ENCODE assay signal across 22 cellular contexts in genomic region chr14:64766430-64767151, GRCh38.
DNase-seq lines count a peak whose midpoint lies in the region; ATAC-seq and TF ChIP-seq lines count a peak whose summit lies in the region.
"Had no signal": no experiment of that assay in that cellular context is flagged by ENCODE, and none has a peak within 500 bp of the region (broad histone marks: within the 10 kb centered on the region; RNA-seq: fewer than 3 reads in every experiment).

No MANE protein-coding gene starts in this region.

- H3K9me3 Mint-ChIP-seq in MCF 10A (ENCODE audit: unreplicated experiment): no peaks in the 10 kb centered on the region
- H3K9me3 Mint-ChIP-seq: activated naive CD8-positive, alpha-beta T cell treated with anti-CD3 and anti-CD28 coated beads, Interleukin-2, amount 50 U/mL, for 24 hours; mesothelial cell of epicardium; naive thymus-derived CD8-positive, alpha-beta T cell; stimulated activated naive CD8-positive, alpha-beta T cell treated with anti-CD3 and anti-CD28 coated beads, Interleukin-15, Interleukin-2, amounts not matched to agents 100 ng/mL and 50 ng/mL, for 24 hours had no signal

- no peak overlapping the region for H3K4me3 ChIP-seq in breast epithelium
- H3K4me3 ChIP-seq: A549, GM23248, left lung, transverse colon had no signal

- H3K27me3 Mint-ChIP-seq in MCF 10A (ENCODE audit: insufficient read depth, unreplicated experiment): no peaks in the 10 kb centered on the region
- H3K27me3 Mint-ChIP-seq: stimulated activated naive CD8-positive, alpha-beta T cell treated with anti-CD3 and anti-CD28 coated beads, Interleukin-15, Interleukin-2, amounts not matched to agents 100 ng/mL and 50 ng/mL, for 24 hours had no signal

- CTCF ChIA-PET in MCF 10A (lab: Yijun Ruan, JAX): interaction anchor here (0.9 to 2.2 kb wide), 2 partner anchors 96 to 125 kb away, joined by 3 to 13 read pairs; no protein-coding TSS in a partner anchor

- intact Hi-C loops in MCF 10A (cut with micrococcal nuclease): no loop called here
- intact Hi-C loops in breast epithelium (cut with DNase I; ENCODE audit: low total_unique reads): loop anchor here (5.0 kb wide), 2 partner anchors 94 to 126 kb away; no protein-coding TSS in a partner anchor

- TF ChIP-seq CTCF in MCF 10A (IDR thresholded peaks at IDR 0.05; ENCODE audit: unreplicated experiment) (no peak), breast epithelium (IDR thresholded peaks at IDR 0.05) (no peak), foreskin keratinocyte (conservative IDR thresholded peaks at IDR 0.05) (peak; percentile 54)

- H3K27me3 ChIP-seq in breast epithelium: no peaks in the 10 kb centered on the region
- peaks cover 3% of the 10 kb centered on the region for H3K27me3 ChIP-seq in foreskin keratinocyte
- H3K27me3 ChIP-seq: transverse colon had no signal

- no peak overlapping the region for H3K27ac ChIP-seq in breast epithelium
- H3K27ac ChIP-seq in foreskin keratinocyte: peak overlapping the region; percentile 36
- H3K27ac ChIP-seq: GM23248, HL-60, left lung, transverse colon had no signal

- H3K4me1 Mint-ChIP-seq in MCF 10A (ENCODE audit: insufficient read depth, unreplicated experiment): peaks cover 33% of the 10 kb centered on the region

- POLR2A ChIA-PET in MCF 10A (lab: Yijun Ruan, JAX): interaction anchor here (1.2 kb wide), 1 partner anchor 16 kb away, joined by 8 read pairs; no protein-coding TSS in a partner anchor

- H3K4me3 Mint-ChIP-seq in MCF 10A (ENCODE audit: unreplicated experiment): no peak overlapping the region
- H3K4me3 Mint-ChIP-seq: activated naive CD8-positive, alpha-beta T cell treated with anti-CD3 and anti-CD28 coated beads, Interleukin-2, amount 50 U/mL, for 24 hours; mesothelial cell of epicardium; naive thymus-derived CD8-positive, alpha-beta T cell; stimulated activated naive CD8-positive, alpha-beta T cell treated with anti-CD3 and anti-CD28 coated beads, Interleukin-15, Interleukin-2, amounts not matched to agents 100 ng/mL and 50 ng/mL, for 24 hours had no signal

- H3K4me1 ChIP-seq in breast epithelium (peaks cover 0 to 9% of the 10 kb centered on the region in 2 donors), foreskin keratinocyte (peaks cover 20% of the 10 kb centered on the region)

- DNase-seq in MCF 10A (ENCODE audit: unreplicated experiment) (peak; percentile 23), breast epithelium (ENCODE audit: low spot score in 2 of 2) (no peak), SW480 (ENCODE audit: low spot score) (peak; percentile 45), foreskin keratinocyte (peak; percentile 76 to 86), GDM1 (lab: John Stamatoyannopoulos, UW) (no peak), ureter (ENCODE audit: low spot score) (no peak), NCI-H69 (lab: John Stamatoyannopoulos, UW) (no peak)
- DNase-seq: activated CD4-positive, alpha-beta T cell treated with anti-CD3 and anti-CD28 coated beads, Interleukin-2, amount 50 U/mL, for 1 hour; activated effector memory CD4-positive, alpha-beta T cell treated with Interleukin-2 at 50 U/mL for 16 hours; activated naive CD8-positive, alpha-beta T cell treated with anti-CD3 and anti-CD28 coated beads, Interleukin-2, amount 50 U/mL, for 24 hours; EL; GM23248; naive thymus-derived CD8-positive, alpha-beta T cell; NCI-H1417 treated with DMSO at 0.1 percent for 48 hours; stimulated activated CD4-positive, alpha-beta T cell treated with anti-CD3 and anti-CD28 coated beads, Interleukin-4, amount 100 ng/mL, for 24 hours; transverse colon had no signal

- no peak for TF ChIP-seq POLR2A in breast epithelium (IDR thresholded peaks at IDR 0.05)

- H3K9me3 ChIP-seq in breast epithelium: no peaks in the 10 kb centered on the region
- H3K9me3 ChIP-seq: A549, left lung, transverse colon had no signal

- ATAC-seq in foreskin keratinocyte: peak; percentile 86
- ATAC-seq in GM19467 (IDR thresholded peaks at IDR 0.05; ENCODE audit: unreplicated experiment): no peak
- ATAC-seq: A549; activated naive CD8-positive, alpha-beta T cell treated with anti-CD3 and anti-CD28 coated beads, Interleukin-2, amount 50 U/mL, for 24 hours; left lung; naive thymus-derived CD8-positive, alpha-beta T cell had no signal

- BruUV-seq in MCF 10A (replicated peaks; lab: Mats Ljungman, UMichigan): no TSS peak

- no peaks in the 10 kb centered on the region for H3K36me3 ChIP-seq in breast epithelium
- H3K36me3 ChIP-seq: left lung, transverse colon had no signal

- no peaks in the 10 kb centered on the region for H3K36me3 Mint-ChIP-seq in MCF 10A (ENCODE audit: insufficient read depth, unreplicated experiment)
- H3K36me3 Mint-ChIP-seq: mesothelial cell of epicardium; naive thymus-derived CD8-positive, alpha-beta T cell had no signal

- no peak overlapping the region for H3K27ac Mint-ChIP-seq in MCF 10A (ENCODE audit: low read depth, unreplicated experiment)
- H3K27ac Mint-ChIP-seq: activated naive CD8-positive, alpha-beta T cell treated with anti-CD3 and anti-CD28 coated beads, Interleukin-2, amount 50 U/mL, for 24 hours; naive thymus-derived CD8-positive, alpha-beta T cell; stimulated activated naive CD8-positive, alpha-beta T cell treated with anti-CD3 and anti-CD28 coated beads, Interleukin-15, Interleukin-2, amounts not matched to agents 100 ng/mL and 50 ng/mL, for 24 hours had no signal

Comparison
In these comparisons a context has a peak if more than half of its experiments do, and no peak if none do; other contexts are left out.
1. DNase-seq: peak in MCF 10A (single experiment), SW480 (single experiment) and foreskin keratinocyte (2 of 2); none in breast epithelium (0 of 2), GDM1 (single experiment), ureter (single experiment) and NCI-H69 (single experiment).